ENCODE assay signal across 17 cellular contexts in the genomic region with DNA sequence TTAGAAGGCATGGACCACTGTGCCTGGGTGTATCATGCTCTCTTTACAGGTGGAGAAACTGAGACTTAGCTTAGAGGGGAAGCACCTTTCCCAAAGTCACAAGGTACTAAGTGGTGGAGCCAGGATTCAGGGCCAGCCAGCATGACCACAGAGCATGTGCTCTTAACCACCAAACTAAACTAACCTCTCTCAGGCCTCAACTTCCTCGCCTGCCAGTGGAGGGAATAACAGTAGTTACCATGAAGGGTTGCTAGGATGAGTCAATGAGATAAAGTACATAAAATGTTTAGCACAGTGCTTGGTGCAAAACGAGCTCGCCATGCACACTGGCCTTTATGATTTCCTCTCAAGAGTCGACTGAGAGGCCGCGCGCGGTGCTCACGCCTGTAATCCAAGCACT. TPM values are rescaled to one million over a fixed set of nuclear protein-coding genes. Genes with fewer than 3 reads are reported as not detected.
DNase-seq lines count a peak whose midpoint lies in the region; ATAC-seq and TF ChIP-seq lines count a peak whose summit lies in the region.
"Had no signal": no experiment of that assay in that cellular context is flagged by ENCODE, and none has a peak within 500 bp of the region (broad histone marks: within the 10 kb centered on the region; RNA-seq: fewer than 3 reads in every experiment).

No MANE protein-coding gene starts in this region.

- H3K9me3 ChIP-seq in GM23248 (ENCODE audit: low read depth) (no peaks in the 10 kb centered on the region), hepatocyte (ENCODE audit: low read depth) (no peaks in the 10 kb centered on the region)

- DNase-seq in AG08395 (ENCODE audit: low spot score): peak; percentile 31
- DNase-seq in GM23248: peak; percentile 65
- DNase-seq in activated CD8-positive, alpha-beta T cell treated with anti-CD3 and anti-CD28 coated beads, Interleukin-2, amount 10 ng/mL, durations not matched to agents 7 days and 5 days: no peak
- no peak for DNase-seq in hepatocyte (ENCODE audit: low spot score)
- no peak for DNase-seq in NCI-H1930 (lab: John Stamatoyannopoulos, UW)
- no peak for DNase-seq in SHP77 (lab: John Stamatoyannopoulos, UW)
- DNase-seq: activated CD4-positive, alpha-beta T cell treated with anti-CD3 and anti-CD28 coated beads for 4 hours; activated T-cell treated with anti-CD3 and anti-CD28 coated beads, Interleukin-2, amount 50 U/mL, for 72 hours; effector memory CD4-positive, alpha-beta T cell; GF-D8; retina; stimulated activated CD4-positive, alpha-beta T cell treated with anti-CD3 and anti-CD28 coated beads, Interleukin-2, amount 100 ng/mL, for 48 hours; stimulated activated naive B cell treated with anti-CD40 and anti-IgM and Interleukin-4, amounts not matched to agents 10 μg/mL and 1 μg/mL and 100 μg/mL, for 72 hours had no signal

- no peak overlapping the region for H3K27ac Mint-ChIP-seq in activated CD8-positive, alpha-beta T cell treated with anti-CD3 and anti-CD28 coated beads, Interleukin-2, amount 10 ng/mL, durations not matched to agents 7 days and 5 days
- H3K27ac Mint-ChIP-seq: activated T-cell treated with anti-CD3 and anti-CD28 coated beads, Interleukin-2, amount 50 U/mL, for 72 hours; CD14-positive monocyte; GM23338; stimulated activated naive B cell treated with anti-CD40 and anti-IgM and Interleukin-4, amounts not matched to agents 10 μg/mL and 1 μg/mL and 100 μg/mL, for 72 hours had no signal

- H3K9me2 ChIP-seq in GM23248 (ENCODE audit: insufficient read depth) (no peaks in the 10 kb centered on the region), hepatocyte (replicated peaks; ENCODE audit: insufficient read depth) (no peaks in the 10 kb centered on the region)

- no peak overlapping the region for H3K9ac ChIP-seq in GM23248

- 82 to 85% methylated on average over 9 of the region's 9 CpGs for WGBS in GM23248 (ENCODE audit: low coverage in 1 of 2, low lambda C conversion rate in 2 of 2, missing lambda C conversion rate in 2 of 2), 2 experiments
- WGBS in hepatocyte (ENCODE audit: low lambda C conversion rate, missing lambda C conversion rate): 66% methylated on average over 9 of the region's 9 CpGs

- H3K79me2 ChIP-seq in GM23248 (ENCODE audit: insufficient read depth): no peaks in the 10 kb centered on the region
- no peaks in the 10 kb centered on the region for H3K79me2 ChIP-seq in hepatocyte

- no peak for TF ChIP-seq CTCF in hepatocyte (IDR thresholded peaks at IDR 0.05; ENCODE audit: poor library complexity)

- peaks cover 11% of the 10 kb centered on the region for H3K4me1 Mint-ChIP-seq in activated CD8-positive, alpha-beta T cell treated with anti-CD3 and anti-CD28 coated beads, Interleukin-2, amount 10 ng/mL, durations not matched to agents 7 days and 5 days (ENCODE audit: low read depth)

- H3K27ac ChIP-seq in GM23248 (no peak overlapping the region), hepatocyte (peak overlapping the region; percentile 18)

- H3K27me3 Mint-ChIP-seq in activated CD8-positive, alpha-beta T cell treated with anti-CD3 and anti-CD28 coated beads, Interleukin-2, amount 10 ng/mL, durations not matched to agents 7 days and 5 days (ENCODE audit: low read depth): no peaks in the 10 kb centered on the region
- H3K27me3 Mint-ChIP-seq: stimulated activated naive B cell treated with anti-CD40 and anti-IgM and Interleukin-4, amounts not matched to agents 10 μg/mL and 1 μg/mL and 100 μg/mL, for 72 hours had no signal

- no peaks in the 10 kb centered on the region for H4K20me1 ChIP-seq in GM23248 (ENCODE audit: insufficient read depth)
- no peaks in the 10 kb centered on the region for H4K20me1 ChIP-seq in hepatocyte (ENCODE audit: insufficient read depth, poor library complexity, severe bottlenecking)

- POLR2A ChIA-PET in activated CD8-positive, alpha-beta T cell treated with anti-CD3 and anti-CD28 coated beads, Interleukin-2, amount 10 ng/mL, durations not matched to agents 7 days and 5 days (lab: Charles Lee): no interaction called here

- H3K4me3 Mint-ChIP-seq in activated CD8-positive, alpha-beta T cell treated with anti-CD3 and anti-CD28 coated beads, Interleukin-2, amount 10 ng/mL, durations not matched to agents 7 days and 5 days: no peak overlapping the region
- H3K4me3 Mint-ChIP-seq: activated T-cell treated with anti-CD3 and anti-CD28 coated beads, Interleukin-2, amount 50 U/mL, for 72 hours; CD14-positive monocyte; GM23338; stimulated activated naive B cell treated with anti-CD40 and anti-IgM and Interleukin-4, amounts not matched to agents 10 μg/mL and 1 μg/mL and 100 μg/mL, for 72 hours had no signal

- H3K4me3 ChIP-seq in GM23248: no peak overlapping the region
- no peak overlapping the region for H3K4me3 ChIP-seq in hepatocyte
- H3K4me3 ChIP-seq: GM23338 had no signal

- in situ Hi-C loops in GM23248 (cut with MboI): no loop called here

- no peaks in the 10 kb centered on the region for H3K36me3 Mint-ChIP-seq in activated CD8-positive, alpha-beta T cell treated with anti-CD3 and anti-CD28 coated beads, Interleukin-2, amount 10 ng/mL, durations not matched to agents 7 days and 5 days (ENCODE audit: low read depth)

- CTCF ChIA-PET in activated CD8-positive, alpha-beta T cell treated with anti-CD3 and anti-CD28 coated beads, Interleukin-2, amount 10 ng/mL, durations not matched to agents 7 days and 5 days (lab: Charles Lee): interaction anchor here (1.0 to 1.4 kb wide), 3 partner anchors 17 to 134 kb away, joined by 3 to 5 read pairs (median 3); a partner anchor contains a TSS

- ATAC-seq in activated CD8-positive, alpha-beta T cell treated with anti-CD3 and anti-CD28 coated beads, Interleukin-2, amount 10 ng/mL, durations not matched to agents 7 days and 5 days: peak; percentile 66
- ATAC-seq in HG03196 (IDR thresholded peaks at IDR 0.05; ENCODE audit: unreplicated experiment): no peak
- no peak for ATAC-seq in HG03175 (IDR thresholded peaks at IDR 0.05; ENCODE audit: unreplicated experiment)
- ATAC-seq: GM23338 had no signal

- H3K36me3 ChIP-seq in GM23248 (ENCODE audit: low read depth) (no peaks in the 10 kb centered on the region), hepatocyte (replicated peaks; ENCODE audit: insufficient read depth, low read depth) (no peaks in the 10 kb centered on the region)

- H3K4me2 ChIP-seq in GM23248 (ENCODE audit: unreplicated experiment) (no peak overlapping the region), hepatocyte (no peak overlapping the region)
- H3K4me2 ChIP-seq: GM23338 had no signal

- H3K27me3 ChIP-seq in GM23248 (replicated peaks; ENCODE audit: insufficient read depth) (no peaks in the 10 kb centered on the region), hepatocyte (no peaks in the 10 kb centered on the region)

- peaks cover 9% of the 10 kb centered on the region for H3K4me1 ChIP-seq in GM23248 (ENCODE audit: insufficient read depth)
- H3K4me1 ChIP-seq in hepatocyte (ENCODE audit: insufficient read depth): no peaks in the 10 kb centered on the region

- peaks cover 7% of the 10 kb centered on the region; the same call in 1 of the 2 replicates for H3F3A ChIP-seq in GM23248 (ENCODE audit: insufficient read depth)

- H2AFZ ChIP-seq in GM23248 (no peak overlapping the region), hepatocyte (no peak overlapping the region)
- H2AFZ ChIP-seq: GM23338 had no signal

- no peaks in the 10 kb centered on the region for H3K9me3 Mint-ChIP-seq in activated CD8-positive, alpha-beta T cell treated with anti-CD3 and anti-CD28 coated beads, Interleukin-2, amount 10 ng/mL, durations not matched to agents 7 days and 5 days (ENCODE audit: insufficient read depth)
- H3K9me3 Mint-ChIP-seq: activated T-cell treated with anti-CD3 and anti-CD28 coated beads, Interleukin-2, amount 50 U/mL, for 72 hours; GM23338; stimulated activated naive B cell treated with anti-CD40 and anti-IgM and Interleukin-4, amounts not matched to agents 10 μg/mL and 1 μg/mL and 100 μg/mL, for 72 hours had no signal

RNA-seq across cellular contexts. Expression of a gene that starts 6.4 kb away (rescaled TPM):
- 206 and 218 TPM in 2 replicates for total RNA-seq in GM23248 (2014; rRNA removed; shearing (Covaris generic))
- polyA plus RNA-seq in GM23248 (2016; fragmentation: Nextera tagmentation; extraction: Ambion mirVana) (196 and 197 TPM in 2 replicates), hepatocyte (85.3 and 92.3 TPM in 2 replicates)
- total RNA-seq in activated CD8-positive, alpha-beta T cell treated with anti-CD3 and anti-CD28 coated beads, Interleukin-2, amount 10 ng/mL, durations not matched to agents 7 days and 5 days: 10 to 100 TPM; 18.5 to 21.8 TPM
- total RNA-seq in hepatocyte: 74.4 and 76.8 TPM in 2 replicates

RNA-seq across cellular contexts. Expression of a gene that starts 17.5 kb away (rescaled TPM):
- total RNA-seq in GM23248 (2014; rRNA removed; shearing (Covaris generic)): 42.3 and 57.8 TPM in 2 replicates
- polyA plus RNA-seq in GM23248 (2016; fragmentation: Nextera tagmentation; extraction: Ambion mirVana) (36.1 and 37.5 TPM in 2 replicates), hepatocyte (33.5 and 40.4 TPM in 2 replicates)
- 10 to 100 TPM; 37.6 to 39.6 TPM for total RNA-seq in activated CD8-positive, alpha-beta T cell treated with anti-CD3 and anti-CD28 coated beads, Interleukin-2, amount 10 ng/mL, durations not matched to agents 7 days and 5 days
- total RNA-seq in hepatocyte: 34.7 and 48.4 TPM in 2 replicates

RNA-seq across cellular contexts. Expression of a gene that starts 42.8 kb away (rescaled TPM):
- total RNA-seq in GM23248 (2014; rRNA removed; shearing (Covaris generic)): 113 and 117 TPM in 2 replicates
- polyA plus RNA-seq in GM23248 (2016; fragmentation: Nextera tagmentation; extraction: Ambion mirVana) (86.0 and 93.6 TPM in 2 replicates), hepatocyte (66.5 and 69.2 TPM in 2 replicates)
- total RNA-seq in activated CD8-positive, alpha-beta T cell treated with anti-CD3 and anti-CD28 coated beads, Interleukin-2, amount 10 ng/mL, durations not matched to agents 7 days and 5 days: 10 to 100 TPM; 15.7 to 17.7 TPM
- total RNA-seq in hepatocyte: 66.7 and 72.1 TPM in 2 replicates

Comparison
In these comparisons a context has a peak if more than half of its experiments do, and no peak if none do; other contexts are left out.
1. DNase-seq: peak in AG08395 (single experiment) and GM23248 (single experiment); none in activated CD8-positive, alpha-beta T cell treated with anti-CD3 and anti-CD28 coated beads, Interleukin-2, amount 10 ng/mL, durations not matched to agents 7 days and 5 days (single experiment), hepatocyte (single experiment), NCI-H1930 (0 of 2) and SHP77 (0 of 2).